8 cellular contexts compared by ENCODE assay signal in genomic region chr10:7417103-7417623, GRCh38. TPM values are rescaled to one million over a fixed set of nuclear protein-coding genes. Genes with fewer than 3 reads are reported as not detected.
A peak's percentile ranks its signal among the peaks of the same experiment; 100 is the strongest.
DNase-seq lines count a peak whose midpoint lies in the region; ATAC-seq, FAIRE-seq and TF ChIP-seq lines count a peak whose summit lies in the region.

No MANE protein-coding gene starts in this region.

- H3K9me3 Mint-ChIP-seq in neural crest cell: no peaks in the 10 kb centered on the region
- no peaks in the 10 kb centered on the region for H3K9me3 Mint-ChIP-seq in activated naive CD8-positive, alpha-beta T cell treated with anti-CD3 and anti-CD28 coated beads for 36 hours

- H3K27ac Mint-ChIP-seq in neural crest cell (ENCODE audit: unreplicated experiment): no peak overlapping the region
- no peak overlapping the region for H3K27ac Mint-ChIP-seq in activated naive CD8-positive, alpha-beta T cell treated with anti-CD3 and anti-CD28 coated beads for 36 hours

- H3K4me3 Mint-ChIP-seq in neural crest cell: no peak overlapping the region
- H3K4me3 Mint-ChIP-seq in activated naive CD8-positive, alpha-beta T cell treated with anti-CD3 and anti-CD28 coated beads for 36 hours: no peak overlapping the region

- peaks cover 89% of the 10 kb centered on the region for H3K27me3 Mint-ChIP-seq in neural crest cell (ENCODE audit: low read depth)
- peaks cover 12% of the 10 kb centered on the region for H3K27me3 Mint-ChIP-seq in activated naive CD8-positive, alpha-beta T cell treated with anti-CD3 and anti-CD28 coated beads for 36 hours

- peak; percentile 39 for DNase-seq in ELR (ENCODE audit: low read depth)
- DNase-seq in LNCaP clone FGC (ENCODE audit: low read depth): no peak
- DNase-seq in neural crest cell (ENCODE audit: low read depth, low spot score): no peak
- no peak for DNase-seq in NCI-H69 (lab: John Stamatoyannopoulos, UW)
- DNase-seq in activated naive CD8-positive, alpha-beta T cell treated with anti-CD3 and anti-CD28 coated beads for 36 hours: no peak

- no peak overlapping the region for H3K4me3 ChIP-seq in LNCaP clone FGC (ENCODE audit: low read depth, low read length)

- TF ChIP-seq CTCF in LNCaP clone FGC (IDR thresholded peaks at IDR 0.05; ENCODE audit: control insufficient read depth, extremely low read depth, insufficient read depth) (peak; percentile 67), neural crest cell (conservative IDR thresholded peaks at IDR 0.05) (peak; percentile 74)

- peak; percentile 21 for FAIRE-seq in colon (lab: Jason Lieb, UNC)

- ATAC-seq in HG03378 (IDR thresholded peaks at IDR 0.05; ENCODE audit: unreplicated experiment) (no peak), GM18502 (IDR thresholded peaks at IDR 0.05; ENCODE audit: poor library complexity, unreplicated experiment) (no peak)

- H3K4me1 Mint-ChIP-seq in neural crest cell: peaks cover 11% of the 10 kb centered on the region
- peaks cover 16% of the 10 kb centered on the region for H3K4me1 Mint-ChIP-seq in activated naive CD8-positive, alpha-beta T cell treated with anti-CD3 and anti-CD28 coated beads for 36 hours

- no peaks in the 10 kb centered on the region for H3K36me3 Mint-ChIP-seq in neural crest cell (ENCODE audit: low read depth)
- H3K36me3 Mint-ChIP-seq in activated naive CD8-positive, alpha-beta T cell treated with anti-CD3 and anti-CD28 coated beads for 36 hours: no peaks in the 10 kb centered on the region

RNA-seq across cellular contexts. Expression of gene SFMBT2, which starts 6.3 kb away (rescaled TPM):
- total RNA-seq in neural crest cell: 7.0 and 8.8 TPM in 2 replicates
- 10 to 100 TPM; 22.0 to 23.1 TPM for total RNA-seq in activated naive CD8-positive, alpha-beta T cell treated with anti-CD3 and anti-CD28 coated beads for 36 hours
